ENCODE assay signal across 1 cellular context in the genomic region with DNA sequence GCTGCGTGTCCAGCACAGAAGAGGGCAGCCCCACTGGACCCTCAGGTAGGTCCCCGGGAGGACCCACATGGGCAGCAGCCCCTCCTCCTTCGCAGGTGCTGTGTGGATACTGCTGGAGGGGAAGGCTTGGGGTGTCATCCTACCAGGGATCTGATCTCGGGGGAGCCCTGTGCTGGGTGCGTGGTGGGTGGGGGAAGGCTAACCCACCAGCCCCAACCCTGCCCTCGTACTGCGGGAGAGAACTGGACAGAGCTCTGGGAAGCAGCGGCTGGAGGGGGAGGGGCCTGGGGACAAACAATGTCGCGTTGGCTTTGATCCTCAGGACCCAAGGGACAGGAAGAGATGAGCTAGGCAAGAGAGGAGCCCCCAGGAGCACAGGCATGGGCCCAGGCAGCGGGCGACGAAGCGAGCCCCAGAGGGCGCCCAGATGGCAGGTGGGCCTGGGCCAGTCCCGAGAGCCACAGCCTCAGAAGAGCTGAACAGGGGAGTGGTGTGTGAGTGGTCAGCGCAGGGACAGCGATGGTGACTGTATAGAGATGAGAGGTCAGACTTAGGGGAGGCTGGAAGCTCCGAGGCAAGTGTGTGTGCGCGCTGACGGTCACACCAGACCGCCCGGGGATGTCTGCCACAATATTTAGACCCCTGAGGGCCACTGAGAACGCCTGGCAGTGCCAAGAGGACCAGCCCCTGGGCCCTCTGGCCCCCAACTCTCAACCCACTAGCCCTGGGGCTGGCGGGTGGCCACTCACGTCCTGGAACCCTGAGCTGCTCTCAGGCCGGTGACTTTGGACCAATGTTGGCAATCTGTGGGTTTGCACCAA.
TF ChIP-seq lines count a peak whose summit lies in the region.

No MANE protein-coding gene starts in this region.

TF ChIP-seq in HepG2, 621 proteins besides CTCF, POLR2A, EP300 and RAD21 (continued from another document and continues in another):
- TF ChIP-seq, protein P1, sequence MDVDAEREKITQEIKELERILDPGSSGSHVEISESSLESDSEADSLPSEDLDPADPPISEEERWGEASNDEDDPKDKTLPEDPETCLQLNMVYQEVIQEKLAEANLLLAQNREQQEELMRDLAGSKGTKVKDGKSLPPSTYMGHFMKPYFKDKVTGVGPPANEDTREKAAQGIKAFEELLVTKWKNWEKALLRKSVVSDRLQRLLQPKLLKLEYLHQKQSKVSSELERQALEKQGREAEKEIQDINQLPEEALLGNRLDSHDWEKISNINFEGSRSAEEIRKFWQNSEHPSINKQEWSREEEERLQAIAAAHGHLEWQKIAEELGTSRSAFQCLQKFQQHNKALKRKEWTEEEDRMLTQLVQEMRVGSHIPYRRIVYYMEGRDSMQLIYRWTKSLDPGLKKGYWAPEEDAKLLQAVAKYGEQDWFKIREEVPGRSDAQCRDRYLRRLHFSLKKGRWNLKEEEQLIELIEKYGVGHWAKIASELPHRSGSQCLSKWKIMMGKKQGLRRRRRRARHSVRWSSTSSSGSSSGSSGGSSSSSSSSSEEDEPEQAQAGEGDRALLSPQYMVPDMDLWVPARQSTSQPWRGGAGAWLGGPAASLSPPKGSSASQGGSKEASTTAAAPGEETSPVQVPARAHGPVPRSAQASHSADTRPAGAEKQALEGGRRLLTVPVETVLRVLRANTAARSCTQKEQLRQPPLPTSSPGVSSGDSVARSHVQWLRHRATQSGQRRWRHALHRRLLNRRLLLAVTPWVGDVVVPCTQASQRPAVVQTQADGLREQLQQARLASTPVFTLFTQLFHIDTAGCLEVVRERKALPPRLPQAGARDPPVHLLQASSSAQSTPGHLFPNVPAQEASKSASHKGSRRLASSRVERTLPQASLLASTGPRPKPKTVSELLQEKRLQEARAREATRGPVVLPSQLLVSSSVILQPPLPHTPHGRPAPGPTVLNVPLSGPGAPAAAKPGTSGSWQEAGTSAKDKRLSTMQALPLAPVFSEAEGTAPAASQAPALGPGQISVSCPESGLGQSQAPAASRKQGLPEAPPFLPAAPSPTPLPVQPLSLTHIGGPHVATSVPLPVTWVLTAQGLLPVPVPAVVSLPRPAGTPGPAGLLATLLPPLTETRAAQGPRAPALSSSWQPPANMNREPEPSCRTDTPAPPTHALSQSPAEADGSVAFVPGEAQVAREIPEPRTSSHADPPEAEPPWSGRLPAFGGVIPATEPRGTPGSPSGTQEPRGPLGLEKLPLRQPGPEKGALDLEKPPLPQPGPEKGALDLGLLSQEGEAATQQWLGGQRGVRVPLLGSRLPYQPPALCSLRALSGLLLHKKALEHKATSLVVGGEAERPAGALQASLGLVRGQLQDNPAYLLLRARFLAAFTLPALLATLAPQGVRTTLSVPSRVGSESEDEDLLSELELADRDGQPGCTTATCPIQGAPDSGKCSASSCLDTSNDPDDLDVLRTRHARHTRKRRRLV (CRISPR knock-in tag; IDR thresholded peaks at IDR 0.05), result no peak
- TF ChIP-seq, protein P2, sequence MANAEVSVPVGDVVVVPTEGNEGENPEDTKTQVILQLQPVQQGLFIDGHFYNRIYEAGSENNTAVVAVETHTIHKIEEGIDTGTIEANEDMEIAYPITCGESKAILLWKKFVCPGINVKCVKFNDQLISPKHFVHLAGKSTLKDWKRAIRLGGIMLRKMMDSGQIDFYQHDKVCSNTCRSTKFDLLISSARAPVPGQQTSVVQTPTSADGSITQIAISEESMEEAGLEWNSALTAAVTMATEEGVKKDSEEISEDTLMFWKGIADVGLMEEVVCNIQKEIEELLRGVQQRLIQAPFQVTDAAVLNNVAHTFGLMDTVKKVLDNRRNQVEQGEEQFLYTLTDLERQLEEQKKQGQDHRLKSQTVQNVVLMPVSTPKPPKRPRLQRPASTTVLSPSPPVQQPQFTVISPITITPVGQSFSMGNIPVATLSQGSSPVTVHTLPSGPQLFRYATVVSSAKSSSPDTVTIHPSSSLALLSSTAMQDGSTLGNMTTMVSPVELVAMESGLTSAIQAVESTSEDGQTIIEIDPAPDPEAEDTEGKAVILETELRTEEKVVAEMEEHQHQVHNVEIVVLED (CRISPR knock-in tag; IDR thresholded peaks at IDR 0.05; ENCODE audit: borderline replicate concordance), result peak; percentile 38; the same call in 1 of the 2 replicates
- no peak for TF ChIP-seq GABPA (IDR thresholded peaks at IDR 0.05; ENCODE audit: low read depth, low read length)
- no peak for TF ChIP-seq GABPA (CRISPR knock-in tag; IDR thresholded peaks at IDR 0.05; ENCODE audit: low read depth)
- TF ChIP-seq, protein P3, sequence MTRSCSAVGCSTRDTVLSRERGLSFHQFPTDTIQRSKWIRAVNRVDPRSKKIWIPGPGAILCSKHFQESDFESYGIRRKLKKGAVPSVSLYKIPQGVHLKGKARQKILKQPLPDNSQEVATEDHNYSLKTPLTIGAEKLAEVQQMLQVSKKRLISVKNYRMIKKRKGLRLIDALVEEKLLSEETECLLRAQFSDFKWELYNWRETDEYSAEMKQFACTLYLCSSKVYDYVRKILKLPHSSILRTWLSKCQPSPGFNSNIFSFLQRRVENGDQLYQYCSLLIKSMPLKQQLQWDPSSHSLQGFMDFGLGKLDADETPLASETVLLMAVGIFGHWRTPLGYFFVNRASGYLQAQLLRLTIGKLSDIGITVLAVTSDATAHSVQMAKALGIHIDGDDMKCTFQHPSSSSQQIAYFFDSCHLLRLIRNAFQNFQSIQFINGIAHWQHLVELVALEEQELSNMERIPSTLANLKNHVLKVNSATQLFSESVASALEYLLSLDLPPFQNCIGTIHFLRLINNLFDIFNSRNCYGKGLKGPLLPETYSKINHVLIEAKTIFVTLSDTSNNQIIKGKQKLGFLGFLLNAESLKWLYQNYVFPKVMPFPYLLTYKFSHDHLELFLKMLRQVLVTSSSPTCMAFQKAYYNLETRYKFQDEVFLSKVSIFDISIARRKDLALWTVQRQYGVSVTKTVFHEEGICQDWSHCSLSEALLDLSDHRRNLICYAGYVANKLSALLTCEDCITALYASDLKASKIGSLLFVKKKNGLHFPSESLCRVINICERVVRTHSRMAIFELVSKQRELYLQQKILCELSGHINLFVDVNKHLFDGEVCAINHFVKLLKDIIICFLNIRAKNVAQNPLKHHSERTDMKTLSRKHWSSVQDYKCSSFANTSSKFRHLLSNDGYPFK (CRISPR knock-in tag; IDR thresholded peaks at IDR 0.05; ENCODE audit: borderline replicate concordance), result peak; percentile 34; the same call in 1 of the 2 replicates
- no peak for TF ChIP-seq SMAD9 (CRISPR knock-in tag; IDR thresholded peaks at IDR 0.05)
- TF ChIP-seq, protein P4, sequence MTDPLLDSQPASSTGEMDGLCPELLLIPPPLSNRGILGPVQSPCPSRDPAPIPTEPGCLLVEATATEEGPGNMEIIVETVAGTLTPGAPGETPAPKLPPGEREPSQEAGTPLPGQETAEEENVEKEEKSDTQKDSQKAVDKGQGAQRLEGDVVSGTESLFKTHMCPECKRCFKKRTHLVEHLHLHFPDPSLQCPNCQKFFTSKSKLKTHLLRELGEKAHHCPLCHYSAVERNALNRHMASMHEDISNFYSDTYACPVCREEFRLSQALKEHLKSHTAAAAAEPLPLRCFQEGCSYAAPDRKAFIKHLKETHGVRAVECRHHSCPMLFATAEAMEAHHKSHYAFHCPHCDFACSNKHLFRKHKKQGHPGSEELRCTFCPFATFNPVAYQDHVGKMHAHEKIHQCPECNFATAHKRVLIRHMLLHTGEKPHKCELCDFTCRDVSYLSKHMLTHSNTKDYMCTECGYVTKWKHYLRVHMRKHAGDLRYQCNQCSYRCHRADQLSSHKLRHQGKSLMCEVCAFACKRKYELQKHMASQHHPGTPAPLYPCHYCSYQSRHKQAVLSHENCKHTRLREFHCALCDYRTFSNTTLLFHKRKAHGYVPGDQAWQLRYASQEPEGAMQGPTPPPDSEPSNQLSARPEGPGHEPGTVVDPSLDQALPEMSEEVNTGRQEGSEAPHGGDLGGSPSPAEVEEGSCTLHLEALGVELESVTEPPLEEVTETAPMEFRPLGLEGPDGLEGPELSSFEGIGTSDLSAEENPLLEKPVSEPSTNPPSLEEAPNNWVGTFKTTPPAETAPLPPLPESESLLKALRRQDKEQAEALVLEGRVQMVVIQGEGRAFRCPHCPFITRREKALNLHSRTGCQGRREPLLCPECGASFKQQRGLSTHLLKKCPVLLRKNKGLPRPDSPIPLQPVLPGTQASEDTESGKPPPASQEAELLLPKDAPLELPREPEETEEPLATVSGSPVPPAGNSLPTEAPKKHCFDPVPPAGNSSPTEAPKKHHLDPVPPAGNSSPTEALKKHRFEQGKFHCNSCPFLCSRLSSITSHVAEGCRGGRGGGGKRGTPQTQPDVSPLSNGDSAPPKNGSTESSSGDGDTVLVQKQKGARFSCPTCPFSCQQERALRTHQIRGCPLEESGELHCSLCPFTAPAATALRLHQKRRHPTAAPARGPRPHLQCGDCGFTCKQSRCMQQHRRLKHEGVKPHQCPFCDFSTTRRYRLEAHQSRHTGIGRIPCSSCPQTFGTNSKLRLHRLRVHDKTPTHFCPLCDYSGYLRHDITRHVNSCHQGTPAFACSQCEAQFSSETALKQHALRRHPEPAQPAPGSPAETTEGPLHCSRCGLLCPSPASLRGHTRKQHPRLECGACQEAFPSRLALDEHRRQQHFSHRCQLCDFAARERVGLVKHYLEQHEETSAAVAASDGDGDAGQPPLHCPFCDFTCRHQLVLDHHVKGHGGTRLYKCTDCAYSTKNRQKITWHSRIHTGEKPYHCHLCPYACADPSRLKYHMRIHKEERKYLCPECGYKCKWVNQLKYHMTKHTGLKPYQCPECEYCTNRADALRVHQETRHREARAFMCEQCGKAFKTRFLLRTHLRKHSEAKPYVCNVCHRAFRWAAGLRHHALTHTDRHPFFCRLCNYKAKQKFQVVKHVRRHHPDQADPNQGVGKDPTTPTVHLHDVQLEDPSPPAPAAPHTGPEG (CRISPR knock-in tag; IDR thresholded peaks at IDR 0.05), result no peak
- TF ChIP-seq, protein P5, sequence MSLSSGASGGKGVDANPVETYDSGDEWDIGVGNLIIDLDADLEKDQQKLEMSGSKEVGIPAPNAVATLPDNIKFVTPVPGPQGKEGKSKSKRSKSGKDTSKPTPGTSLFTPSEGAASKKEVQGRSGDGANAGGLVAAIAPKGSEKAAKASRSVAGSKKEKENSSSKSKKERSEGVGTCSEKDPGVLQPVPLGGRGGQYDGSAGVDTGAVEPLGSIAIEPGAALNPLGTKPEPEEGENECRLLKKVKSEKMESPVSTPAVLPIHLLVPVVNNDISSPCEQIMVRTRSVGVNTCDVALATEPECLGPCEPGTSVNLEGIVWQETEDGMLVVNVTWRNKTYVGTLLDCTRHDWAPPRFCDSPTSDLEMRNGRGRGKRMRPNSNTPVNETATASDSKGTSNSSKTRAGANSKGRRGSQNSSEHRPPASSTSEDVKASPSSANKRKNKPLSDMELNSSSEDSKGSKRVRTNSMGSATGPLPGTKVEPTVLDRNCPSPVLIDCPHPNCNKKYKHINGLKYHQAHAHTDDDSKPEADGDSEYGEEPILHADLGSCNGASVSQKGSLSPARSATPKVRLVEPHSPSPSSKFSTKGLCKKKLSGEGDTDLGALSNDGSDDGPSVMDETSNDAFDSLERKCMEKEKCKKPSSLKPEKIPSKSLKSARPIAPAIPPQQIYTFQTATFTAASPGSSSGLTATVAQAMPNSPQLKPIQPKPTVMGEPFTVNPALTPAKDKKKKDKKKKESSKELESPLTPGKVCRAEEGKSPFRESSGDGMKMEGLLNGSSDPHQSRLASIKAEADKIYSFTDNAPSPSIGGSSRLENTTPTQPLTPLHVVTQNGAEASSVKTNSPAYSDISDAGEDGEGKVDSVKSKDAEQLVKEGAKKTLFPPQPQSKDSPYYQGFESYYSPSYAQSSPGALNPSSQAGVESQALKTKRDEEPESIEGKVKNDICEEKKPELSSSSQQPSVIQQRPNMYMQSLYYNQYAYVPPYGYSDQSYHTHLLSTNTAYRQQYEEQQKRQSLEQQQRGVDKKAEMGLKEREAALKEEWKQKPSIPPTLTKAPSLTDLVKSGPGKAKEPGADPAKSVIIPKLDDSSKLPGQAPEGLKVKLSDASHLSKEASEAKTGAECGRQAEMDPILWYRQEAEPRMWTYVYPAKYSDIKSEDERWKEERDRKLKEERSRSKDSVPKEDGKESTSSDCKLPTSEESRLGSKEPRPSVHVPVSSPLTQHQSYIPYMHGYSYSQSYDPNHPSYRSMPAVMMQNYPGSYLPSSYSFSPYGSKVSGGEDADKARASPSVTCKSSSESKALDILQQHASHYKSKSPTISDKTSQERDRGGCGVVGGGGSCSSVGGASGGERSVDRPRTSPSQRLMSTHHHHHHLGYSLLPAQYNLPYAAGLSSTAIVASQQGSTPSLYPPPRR (CRISPR knock-in tag; IDR thresholded peaks at IDR 0.05; ENCODE audit: borderline replicate concordance), result peak; percentile 50; the same call in 1 of the 2 replicates
- 0 out of 2 replicates have a peak, but pooled peaks have one; percentile 26 for TF ChIP-seq ZFYVE20 (CRISPR knock-in tag; IDR thresholded peaks at IDR 0.05; ENCODE audit: borderline replicate concordance, low read depth)
- TF ChIP-seq ZFP36L1 (CRISPR knock-in tag; IDR thresholded peaks at IDR 0.05), result no peak; the same call in 1 of the 2 replicates
- no peak for TF ChIP-seq ATRX (CRISPR knock-in tag; IDR thresholded peaks at IDR 0.05; ENCODE audit: borderline replicate concordance)
- peak; percentile 3 for TF ChIP-seq AGO1 (IDR thresholded peaks at IDR 0.05; ENCODE audit: low read depth, low read length, poor library complexity, severe bottlenecking)
- TF ChIP-seq ZNF816 (CRISPR knock-in tag; IDR thresholded peaks at IDR 0.05; ENCODE audit: borderline replicate concordance), result peak; percentile 83; the same call in 1 of the 2 replicates
- TF ChIP-seq, protein P6, sequence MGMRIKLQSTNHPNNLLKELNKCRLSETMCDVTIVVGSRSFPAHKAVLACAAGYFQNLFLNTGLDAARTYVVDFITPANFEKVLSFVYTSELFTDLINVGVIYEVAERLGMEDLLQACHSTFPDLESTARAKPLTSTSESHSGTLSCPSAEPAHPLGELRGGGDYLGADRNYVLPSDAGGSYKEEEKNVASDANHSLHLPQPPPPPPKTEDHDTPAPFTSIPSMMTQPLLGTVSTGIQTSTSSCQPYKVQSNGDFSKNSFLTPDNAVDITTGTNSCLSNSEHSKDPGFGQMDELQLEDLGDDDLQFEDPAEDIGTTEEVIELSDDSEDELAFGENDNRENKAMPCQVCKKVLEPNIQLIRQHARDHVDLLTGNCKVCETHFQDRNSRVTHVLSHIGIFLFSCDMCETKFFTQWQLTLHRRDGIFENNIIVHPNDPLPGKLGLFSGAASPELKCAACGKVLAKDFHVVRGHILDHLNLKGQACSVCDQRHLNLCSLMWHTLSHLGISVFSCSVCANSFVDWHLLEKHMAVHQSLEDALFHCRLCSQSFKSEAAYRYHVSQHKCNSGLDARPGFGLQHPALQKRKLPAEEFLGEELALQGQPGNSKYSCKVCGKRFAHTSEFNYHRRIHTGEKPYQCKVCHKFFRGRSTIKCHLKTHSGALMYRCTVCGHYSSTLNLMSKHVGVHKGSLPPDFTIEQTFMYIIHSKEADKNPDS (CRISPR knock-in tag; IDR thresholded peaks at IDR 0.05), result no peak
- TF ChIP-seq KLF16 (CRISPR knock-in tag; IDR thresholded peaks at IDR 0.05), result peak in 1 of 2 experiments; percentile 36; a peak in 1 of 4 replicates
- TF ChIP-seq ZNF746 (CRISPR knock-in tag; IDR thresholded peaks at IDR 0.05), result peak; percentile 57; the same call in 1 of the 2 replicates
- no peak for TF ChIP-seq ZNF256 (CRISPR knock-in tag; conservative IDR thresholded peaks at IDR 0.05)
- no peak for TF ChIP-seq NR2F2 (IDR thresholded peaks at IDR 0.05; ENCODE audit: borderline replicate concordance, low read depth)
- TF ChIP-seq HIVEP1 (CRISPR knock-in tag; IDR thresholded peaks at IDR 0.05), result no peak
- TF ChIP-seq SOX6 (IDR thresholded peaks at IDR 0.05), result no peak
- peak; percentile 74 for TF ChIP-seq SOX6 (CRISPR knock-in tag; IDR thresholded peaks at IDR 0.05)
- no peak for TF ChIP-seq ZSCAN9 (CRISPR knock-in tag; IDR thresholded peaks at IDR 0.05; ENCODE audit: borderline replicate concordance)
